Comparison of ENCODE assay signal across 8 cellular contexts in the genomic region with DNA sequence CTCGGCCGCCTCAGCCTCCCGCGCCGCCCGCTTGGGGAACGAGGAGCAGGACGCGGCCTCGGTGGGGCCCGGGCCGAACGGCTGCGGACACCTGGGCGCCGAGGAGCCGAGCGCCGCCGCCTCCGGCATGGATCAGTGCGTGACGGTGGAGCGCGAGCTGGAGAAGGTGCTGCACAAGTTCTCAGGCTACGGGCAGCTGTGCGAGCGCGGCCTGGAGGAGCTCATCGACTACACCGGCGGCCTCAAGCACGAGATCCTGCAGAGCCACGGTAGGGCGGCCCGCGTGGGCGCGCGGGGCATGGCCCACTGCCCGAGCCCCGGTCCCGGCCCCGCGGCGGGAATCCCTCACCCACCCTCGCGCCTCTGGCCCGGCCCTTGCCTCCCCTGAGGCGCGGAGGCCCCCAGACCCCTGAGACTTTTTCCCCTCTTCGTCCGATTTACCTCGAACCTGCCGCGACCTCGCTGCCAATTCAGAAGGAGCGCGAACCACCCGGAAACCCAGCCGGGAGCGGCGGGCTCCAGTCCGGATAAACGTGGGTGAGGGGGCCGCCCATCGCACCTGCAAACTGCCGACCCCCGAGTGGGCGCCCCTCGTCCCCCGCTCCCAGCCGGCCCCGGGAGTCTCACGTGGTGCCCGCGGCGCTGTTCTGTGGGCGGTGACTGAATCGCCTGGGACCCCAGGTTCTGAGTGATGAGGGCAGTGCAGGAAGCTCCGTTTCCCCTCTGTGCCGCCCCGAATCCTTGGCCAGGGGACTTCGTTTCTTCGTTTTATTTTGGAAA. TPM values are rescaled to one million over a fixed set of nuclear protein-coding genes. Genes with fewer than 3 reads are reported as not detected.
DNase-seq lines count a peak whose midpoint lies in the region; ATAC-seq, FAIRE-seq and TF ChIP-seq lines count a peak whose summit lies in the region.
"Not testable (repeated sequence)": the region's sequence is repeated elsewhere in the genome, so short reads cannot be mapped to it uniquely, and the experiment has no call there.

No MANE protein-coding gene starts in this region.

- peak overlapping the region; percentile 56 for H3K4me3 ChIP-seq in choroid plexus epithelial cell (ENCODE audit: low read depth, low read length)
- H3K4me3 ChIP-seq in keratinocyte (ENCODE audit: control insufficient read depth in 2 of 3, extremely low read depth in 1 of 3, insufficient read depth in 2 of 3, low read depth in 1 of 3, low read length in 3 of 3) = peak overlapping the region; percentile 57 to 64 (median 62)
- H3K4me3 ChIP-seq in gastrocnemius medialis = peak overlapping the region; percentile 66 to 76 (median 71)

- DNase-seq in NCI-H2107 (lab: John Stamatoyannopoulos, UW) (peak; percentile 0), choroid plexus epithelial cell (ENCODE audit: low read depth) (peak; percentile 46), gastrocnemius medialis (peak; percentile 17 to 58), ureter (ENCODE audit: low spot score) (peak; percentile 52)
- peak; percentile 53 to 60 for DNase-seq in activated CD4-positive, alpha-beta T cell treated with anti-CD3 and anti-CD28 coated beads, Interleukin-2, amount 50 U/mL, for 48 hours
- DNase-seq in keratinocyte (ENCODE audit: low read depth, low spot score) = not testable (repeated sequence)

- in situ Hi-C loops in gastrocnemius medialis (cut with MboI; ENCODE audit: low sequenced_read_pairs in 4 of 4) = not testable (repeated sequence)

- H3K4me1 ChIP-seq in keratinocyte (ENCODE audit: control insufficient read depth, extremely low read depth, insufficient read depth, low read length); gastrocnemius medialis: not testable (repeated sequence)

- TF ChIP-seq POLR2A in gastrocnemius medialis (IDR thresholded peaks at IDR 0.05) = not testable (repeated sequence)

- peak overlapping the region; percentile 75 for H3K9ac ChIP-seq in keratinocyte (ENCODE audit: control insufficient read depth, extremely low read depth, insufficient read depth, low read length)

- H3K27ac ChIP-seq in keratinocyte (ENCODE audit: control insufficient read depth, insufficient read depth, low read length) (peak overlapping the region; percentile 64), gastrocnemius medialis (peak overlapping the region; percentile 87 to 93 (median 88))

- H3K9me1 ChIP-seq in keratinocyte (ENCODE audit: control insufficient read depth, extremely low read depth, insufficient read depth, low read length) = not testable (repeated sequence)

- not testable (repeated sequence) for H3K9me3 ChIP-seq in keratinocyte (ENCODE audit: control insufficient read depth, low read depth, low read length); gastrocnemius medialis

- H3K27me3 ChIP-seq in keratinocyte (ENCODE audit: control insufficient read depth, extremely low read depth, insufficient read depth, low read length); gastrocnemius medialis: not testable (repeated sequence)

- not testable (repeated sequence) for H4K20me1 ChIP-seq in keratinocyte (ENCODE audit: control insufficient read depth, extremely low read depth, insufficient read depth, low read length)

- peak overlapping the region; percentile 12 for H2AFZ ChIP-seq in keratinocyte (ENCODE audit: control insufficient read depth, low read length)

- not testable (repeated sequence) for TF ChIP-seq CTCF in choroid plexus epithelial cell (conservative IDR thresholded peaks at IDR 0.05; ENCODE audit: low read depth, low read length); keratinocyte (optimal IDR thresholded peaks at IDR 0.05 in 1 of 3, IDR thresholded peaks at IDR 0.05 in 1 of 3, conservative IDR thresholded peaks at IDR 0.05 in 1 of 3; ENCODE audit: extremely low read depth in 1 of 3, insufficient read depth in 2 of 3, low read length in 3 of 3); gastrocnemius medialis (IDR thresholded peaks at IDR 0.05 in 4 of 5, conservative IDR thresholded peaks at IDR 0.05 in 1 of 5)

- not testable (repeated sequence) for FAIRE-seq in keratinocyte (lab: Jason Lieb, UNC)

- peak; percentile 12 for ATAC-seq in GM18508 (IDR thresholded peaks at IDR 0.05; ENCODE audit: insufficient read depth, unreplicated experiment)
- peak; percentile 22 for ATAC-seq in HG02870 (IDR thresholded peaks at IDR 0.05; ENCODE audit: unreplicated experiment)
- ATAC-seq in gastrocnemius medialis = peak; percentile 21 to 35

- intact Hi-C loops in gastrocnemius medialis (cut with DNase I; ENCODE audit: low total_unique reads) = not testable (repeated sequence)

- not testable (repeated sequence) for H3K36me3 ChIP-seq in keratinocyte (ENCODE audit: control insufficient read depth in 2 of 2, extremely low read depth in 1 of 2, insufficient read depth in 2 of 2, low read length in 2 of 2); gastrocnemius medialis

- H3K79me2 ChIP-seq in keratinocyte (ENCODE audit: control insufficient read depth, insufficient read depth, low read length) = not testable (repeated sequence)

- peak overlapping the region; percentile 80 for H3K4me2 ChIP-seq in keratinocyte (ENCODE audit: control insufficient read depth, extremely low read depth, insufficient read depth, low read depth, low read length)

- dilution Hi-C loops in keratinocyte (cut with MboI; ENCODE audit: extremely low pct_ligation_motif_present, low sequenced_read_pairs) = not testable (repeated sequence)

RNA-seq across cellular contexts. Expression of gene RMND5A, which starts 0.6 kb away (rescaled TPM):
- polyA plus RNA-seq in keratinocyte = 19.0 to 26.0 TPM (median 24.7 TPM) in 3 replicates
- 42.2 TPM for polyA plus RNA-seq in keratinocyte (2011; ENCODE audit: low read depth)
- 18.2 and 25.5 TPM in 2 replicates for polyA plus RNA-seq in keratinocyte (2011; cell fraction: cytosol; rRNA removed)
- 19.3 and 22.4 TPM in 2 replicates for polyA plus RNA-seq in keratinocyte (2011; cell fraction: nucleus; rRNA removed)
- 13.9 and 21.9 TPM in 2 replicates for polyA plus RNA-seq in keratinocyte (2012; ENCODE audit: low replicate concordance)
- 41.9 to 51.4 TPM (median 51.0 TPM) in 3 replicates for polyA minus RNA-seq in keratinocyte
- 37.6 TPM for polyA minus RNA-seq in keratinocyte (2011; cell fraction: cytosol; rRNA and poly(A)+ RNA removed)
- 28.3 and 63.0 TPM in 2 replicates for polyA minus RNA-seq in keratinocyte (2011; cell fraction: nucleus; rRNA and poly(A)+ RNA removed)
- total RNA-seq in gastrocnemius medialis (100 to 1,000 TPM in 3 of 4 donors, 10 to 100 TPM in 1; 88.9 to 113 (median 102) TPM), ureter (23.1 TPM)
